Comparison of ENCODE assay signal across 2 cellular contexts in the genomic region with DNA sequence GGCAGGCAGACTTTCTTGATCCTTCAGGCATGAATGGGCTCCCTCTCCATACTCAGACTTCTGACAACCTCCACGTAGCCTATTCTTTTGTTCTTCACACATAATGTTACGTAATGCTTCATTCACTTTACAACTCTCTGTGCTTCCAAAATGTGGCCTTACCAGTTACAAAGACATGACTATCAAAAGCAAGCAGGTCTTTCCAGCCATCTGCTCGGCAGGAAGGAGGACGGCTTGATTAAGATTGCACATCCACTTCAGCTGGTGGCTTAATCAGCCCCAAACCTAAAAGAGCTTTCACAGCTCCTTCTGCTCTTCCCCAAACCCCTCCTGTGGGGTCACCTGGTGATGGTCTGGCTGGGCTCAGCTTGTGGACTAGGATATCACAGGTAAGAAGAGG.
TF ChIP-seq lines count a peak whose summit lies in the region.

No MANE protein-coding gene starts in this region.

TF ChIP-seq in H1, 55 proteins besides CTCF, POLR2A, EP300 and RAD21:
- TF ChIP-seq RBBP5 (IDR thresholded peaks at IDR 0.05; ENCODE audit: borderline replicate concordance, low read depth, low read length) (no peak), FOSL1 (IDR thresholded peaks at IDR 0.05; ENCODE audit: insufficient read depth, low read depth, low read length) (no peak), KDM1A (IDR thresholded peaks at IDR 0.05; ENCODE audit: borderline replicate concordance, low read length) (no peak), CHD1 (IDR thresholded peaks at IDR 0.05; ENCODE audit: low read depth, low read length) (no peak), CEBPB (IDR thresholded peaks at IDR 0.05; ENCODE audit: low read depth, low read length) (0 out of 2 replicates have a peak, but pooled peaks have one; percentile 11), SRF (IDR thresholded peaks at IDR 0.05; ENCODE audit: low read depth, low read length) (no peak), NRF1 (IDR thresholded peaks at IDR 0.05; ENCODE audit: low read depth, low read length) (no peak), TEAD4 (IDR thresholded peaks at IDR 0.05; ENCODE audit: low read depth, low read length) (no peak)

TF ChIP-seq in GM23338, 12 proteins besides CTCF, POLR2A, EP300 and RAD21:
- TF ChIP-seq ZNF331 (CRISPR knock-in tag; IDR thresholded peaks at IDR 0.05; ENCODE audit: low read depth), result no peak
- TF ChIP-seq CREB1 (CRISPR knock-in tag; IDR thresholded peaks at IDR 0.05; ENCODE audit: low read depth), result no peak
- TF ChIP-seq POLR2AphosphoS5 (IDR thresholded peaks at IDR 0.05; ENCODE audit: low read depth), result no peak
- TF ChIP-seq EZH2 (IDR thresholded peaks at IDR 0.05; ENCODE audit: low read depth, unreplicated experiment), result no peak
- no peak for TF ChIP-seq JUNB (IDR thresholded peaks at IDR 0.05; ENCODE audit: unreplicated experiment)
- no peak for TF ChIP-seq NANOG (IDR thresholded peaks at IDR 0.05; ENCODE audit: borderline replicate concordance)
- TF ChIP-seq ZNF114 (CRISPR knock-in tag; IDR thresholded peaks at IDR 0.05), result no peak
